25 cellular contexts compared by ENCODE assay signal in the genomic region with DNA sequence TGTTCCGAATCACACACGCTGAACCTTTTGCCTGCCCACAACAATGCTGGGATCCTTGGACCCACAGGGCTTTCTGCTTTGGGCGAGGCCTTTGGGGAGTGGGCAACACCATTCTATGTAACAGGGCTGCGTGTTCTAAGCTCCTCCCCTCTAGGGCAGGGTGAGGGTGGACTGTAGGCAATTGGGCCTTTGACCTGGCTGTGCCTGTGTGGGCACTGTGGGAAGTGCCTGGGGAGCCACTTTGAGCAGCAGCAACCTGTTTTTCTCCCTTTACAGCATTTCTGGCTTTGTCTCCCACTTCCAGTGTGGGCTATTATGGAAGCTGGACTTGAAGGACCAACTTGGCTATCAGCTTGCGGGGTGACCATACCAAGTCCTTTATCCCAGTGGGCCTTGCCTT.
"Had no signal": no experiment of that assay in that cellular context is flagged by ENCODE, and none has a peak within 500 bp of the region (broad histone marks: within the 10 kb centered on the region; RNA-seq: fewer than 3 reads in every experiment).

No MANE protein-coding gene starts in this region.

- H3K4me1 ChIP-seq: SJCRH30 had no signal

- H3K27ac Mint-ChIP-seq: activated CD4-positive, alpha-beta T cell treated with anti-CD3 and anti-CD28 coated beads for 36 hours; activated CD4-positive, alpha-beta T cell treated with anti-CD3 and anti-CD28 coated beads, Interleukin-2, amount 10 ng/mL, durations not matched to agents 7 days and 5 days; activated naive CD8-positive, alpha-beta T cell treated with anti-CD3 and anti-CD28 coated beads for 36 hours had no signal

- H3K27me3 ChIP-seq: SJCRH30 had no signal

- H3K36me3 ChIP-seq: SJCRH30 had no signal

- DNase-seq: activated CD4-positive, alpha-beta T cell treated with anti-CD3 and anti-CD28 coated beads for 36 hours; activated CD4-positive, alpha-beta T cell treated with anti-CD3 and anti-CD28 coated beads, Interleukin-2, amount 10 ng/mL, durations not matched to agents 7 days and 5 days; activated CD4-positive, alpha-beta T cell treated with anti-CD3 and anti-CD28 coated beads, Interleukin-2, amount 50 U/mL, for 48 hours; activated CD8-positive, alpha-beta memory T cell treated with anti-CD3 and anti-CD28 coated beads, Interleukin-2, amount 50 U/mL, for 4 hours; activated effector memory CD4-positive, alpha-beta T cell treated with anti-CD3 and anti-CD28 coated beads, Interleukin-2, amount 50 U/mL, for 16 hours; activated naive CD4-positive, alpha-beta T cell; activated naive CD4-positive, alpha-beta T cell treated with anti-CD3 and anti-CD28 coated beads, Interleukin-2, amount 50 U/mL, for 16 hours; activated naive CD8-positive, alpha-beta T cell treated with anti-CD3 and anti-CD28 coated beads for 36 hours; activated T-cell treated with anti-CD3 and anti-CD28 coated beads for 4 hours; activated T-cell treated with anti-CD3 and anti-CD28 coated beads, Interleukin-2, amount 50 U/mL, for 4 hours; amniotic stem cell; aorta; NCI-H1105; NCI-H1417 treated with DMSO at 0.1 percent for 48 hours; NCI-H187 treated with DMSO at 0.1 percent for 48 hours; NCI-H2081; NCI-H2171 treated with DMSO at 0.1 percent for 48 hours; NCI-H2227 treated with DMSO at 0.1 percent for 48 hours; NCI-H446; NCI-H510A treated with DMSO at 0.1 percent for 48 hours; NCI-H69; SHP77; SJCRH30; T1000 had no signal

- H3K9me3 ChIP-seq: SJCRH30 had no signal

- H3K4me1 Mint-ChIP-seq: activated CD4-positive, alpha-beta T cell treated with anti-CD3 and anti-CD28 coated beads for 36 hours; activated CD4-positive, alpha-beta T cell treated with anti-CD3 and anti-CD28 coated beads, Interleukin-2, amount 10 ng/mL, durations not matched to agents 7 days and 5 days; activated naive CD8-positive, alpha-beta T cell treated with anti-CD3 and anti-CD28 coated beads for 36 hours had no signal

- H3K4me3 ChIP-seq: SJCRH30, SK-N-MC had no signal

- H3K9me3 Mint-ChIP-seq: activated CD4-positive, alpha-beta T cell treated with anti-CD3 and anti-CD28 coated beads, Interleukin-2, amount 10 ng/mL, durations not matched to agents 7 days and 5 days; activated T-cell treated with anti-CD3 and anti-CD28 coated beads, Interleukin-2, amount 50 U/mL, for 4 hours had no signal

- H3K4me3 Mint-ChIP-seq: activated CD4-positive, alpha-beta T cell treated with anti-CD3 and anti-CD28 coated beads for 36 hours; activated CD4-positive, alpha-beta T cell treated with anti-CD3 and anti-CD28 coated beads, Interleukin-2, amount 10 ng/mL, durations not matched to agents 7 days and 5 days; activated naive CD8-positive, alpha-beta T cell treated with anti-CD3 and anti-CD28 coated beads for 36 hours; activated T-cell treated with anti-CD3 and anti-CD28 coated beads, Interleukin-2, amount 50 U/mL, for 4 hours had no signal

- H3K27ac ChIP-seq: SJCRH30, SK-N-MC had no signal

- H3K36me3 Mint-ChIP-seq: activated naive CD8-positive, alpha-beta T cell treated with anti-CD3 and anti-CD28 coated beads for 36 hours had no signal
